Comparison of ENCODE assay signal across 8 cellular contexts in the genomic region with DNA sequence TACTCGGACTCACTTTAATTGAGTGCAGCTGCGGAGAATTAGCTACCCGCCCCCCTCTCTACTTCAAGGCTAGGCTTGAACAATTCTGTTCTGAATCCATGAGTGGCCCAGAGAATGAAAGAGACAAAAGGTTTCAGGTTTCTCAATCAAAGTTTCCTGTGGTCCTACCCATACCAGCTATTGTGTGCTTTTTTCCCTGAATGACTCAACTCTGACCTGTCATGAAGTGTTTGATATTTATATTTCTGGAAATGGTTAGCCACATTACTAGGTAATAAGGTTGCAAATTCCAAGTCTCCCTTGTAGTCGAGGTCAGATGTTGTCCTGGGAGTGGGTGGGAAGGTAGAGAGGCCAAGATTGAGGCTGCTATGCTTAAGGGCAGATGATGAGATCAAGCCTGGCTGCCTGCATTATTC.
DNase-seq lines count a peak whose midpoint lies in the region; ATAC-seq and TF ChIP-seq lines count a peak whose summit lies in the region.

No MANE protein-coding gene starts in this region.

- no peak overlapping the region for H3K4me3 ChIP-seq in BLaER1
- no peak overlapping the region for H3K4me3 ChIP-seq in foreskin fibroblast (ENCODE audit: low read depth in 1 of 2, low read length in 2 of 2)
- no peak overlapping the region for H3K4me3 ChIP-seq in vagina

- no peak for TF ChIP-seq POLR2A in vagina (IDR thresholded peaks at IDR 0.05)

- TF ChIP-seq CTCF in foreskin fibroblast (IDR thresholded peaks at IDR 0.05; ENCODE audit: low read depth, low read length) (no peak), vagina (IDR thresholded peaks at IDR 0.05) (no peak)

- H3K9me3 ChIP-seq in BLaER1 (peaks cover 35% of the 10 kb centered on the region), vagina (no peaks in the 10 kb centered on the region)

- H3K27me3 ChIP-seq in BLaER1, result no peaks in the 10 kb centered on the region
- H3K27me3 ChIP-seq in vagina, result no peaks in the 10 kb centered on the region

- peak overlapping the region; percentile 0; the same call in 1 of the 2 replicates for H3K4me2 ChIP-seq in BLaER1

- H3K4me1 ChIP-seq in BLaER1 (peaks cover 40% of the 10 kb centered on the region), vagina (peaks cover 46% of the 10 kb centered on the region)

- peak; percentile 84 for ATAC-seq in GM19395 (IDR thresholded peaks at IDR 0.05; ENCODE audit: unreplicated experiment)
- ATAC-seq in HG03280 (IDR thresholded peaks at IDR 0.05; ENCODE audit: unreplicated experiment), result peak; percentile 56

- no peak overlapping the region for H3K9ac ChIP-seq in BLaER1

- intact Hi-C loops in vagina (cut with DNase I) (no loop called here), posterior vena cava (cut with DNase I) (no loop called here)

- H4K20me1 ChIP-seq in BLaER1, result no peaks in the 10 kb centered on the region

- H3K36me3 ChIP-seq in BLaER1 (no peaks in the 10 kb centered on the region), vagina (no peaks in the 10 kb centered on the region)

- H3K27ac ChIP-seq in BLaER1 (no peak overlapping the region), vagina (peak overlapping the region; percentile 39)

- DNase-seq in foreskin fibroblast (peak; percentile 96), vagina (ENCODE audit: extremely low spot score in 2 of 2) (no peak), posterior vena cava (ENCODE audit: low spot score) (no peak)
- no peak for DNase-seq in stimulated activated naive CD4-positive, alpha-beta T cell treated with Interleukin-2 at 50 U/mL for 16 hours (lab: John Stamatoyannopoulos, UW)

TF ChIP-seq in PFSK-1, 5 proteins besides CTCF, POLR2A, EP300 and RAD21:
- TF ChIP-seq, protein P1, sequence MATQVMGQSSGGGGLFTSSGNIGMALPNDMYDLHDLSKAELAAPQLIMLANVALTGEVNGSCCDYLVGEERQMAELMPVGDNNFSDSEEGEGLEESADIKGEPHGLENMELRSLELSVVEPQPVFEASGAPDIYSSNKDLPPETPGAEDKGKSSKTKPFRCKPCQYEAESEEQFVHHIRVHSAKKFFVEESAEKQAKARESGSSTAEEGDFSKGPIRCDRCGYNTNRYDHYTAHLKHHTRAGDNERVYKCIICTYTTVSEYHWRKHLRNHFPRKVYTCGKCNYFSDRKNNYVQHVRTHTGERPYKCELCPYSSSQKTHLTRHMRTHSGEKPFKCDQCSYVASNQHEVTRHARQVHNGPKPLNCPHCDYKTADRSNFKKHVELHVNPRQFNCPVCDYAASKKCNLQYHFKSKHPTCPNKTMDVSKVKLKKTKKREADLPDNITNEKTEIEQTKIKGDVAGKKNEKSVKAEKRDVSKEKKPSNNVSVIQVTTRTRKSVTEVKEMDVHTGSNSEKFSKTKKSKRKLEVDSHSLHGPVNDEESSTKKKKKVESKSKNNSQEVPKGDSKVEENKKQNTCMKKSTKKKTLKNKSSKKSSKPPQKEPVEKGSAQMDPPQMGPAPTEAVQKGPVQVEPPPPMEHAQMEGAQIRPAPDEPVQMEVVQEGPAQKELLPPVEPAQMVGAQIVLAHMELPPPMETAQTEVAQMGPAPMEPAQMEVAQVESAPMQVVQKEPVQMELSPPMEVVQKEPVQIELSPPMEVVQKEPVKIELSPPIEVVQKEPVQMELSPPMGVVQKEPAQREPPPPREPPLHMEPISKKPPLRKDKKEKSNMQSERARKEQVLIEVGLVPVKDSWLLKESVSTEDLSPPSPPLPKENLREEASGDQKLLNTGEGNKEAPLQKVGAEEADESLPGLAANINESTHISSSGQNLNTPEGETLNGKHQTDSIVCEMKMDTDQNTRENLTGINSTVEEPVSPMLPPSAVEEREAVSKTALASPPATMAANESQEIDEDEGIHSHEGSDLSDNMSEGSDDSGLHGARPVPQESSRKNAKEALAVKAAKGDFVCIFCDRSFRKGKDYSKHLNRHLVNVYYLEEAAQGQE (IDR thresholded peaks at IDR 0.05; ENCODE audit: insufficient read depth in 1 of 2, low read depth in 2 of 2, low read length in 2 of 2), result no peak; a peak in 1 of 4 replicates
- no peak for TF ChIP-seq FOXP2 (optimal IDR thresholded peaks at IDR 0.05; ENCODE audit: borderline replicate concordance, extremely low read depth, extremely low read length, insufficient read depth)
- no peak for TF ChIP-seq POLR2AphosphoS5 (IDR thresholded peaks at IDR 0.05; ENCODE audit: low read depth, low read length)
- peak; percentile 35; the same call in 1 of the 2 replicates for TF ChIP-seq TAF1 (IDR thresholded peaks at IDR 0.05; ENCODE audit: borderline replicate concordance, insufficient read depth, low read length)
- TF ChIP-seq SIN3A (IDR thresholded peaks at IDR 0.05; ENCODE audit: borderline replicate concordance, insufficient read depth, low read length), result 0 out of 2 replicates have a peak, but pooled peaks have one; percentile 5

Comparison
In these comparisons a context has a peak if more than half of its experiments do, and no peak if none do; other contexts are left out.
1. DNase-seq: peak in foreskin fibroblast (2 of 2); none in vagina (0 of 2), posterior vena cava (single experiment) and stimulated activated naive CD4-positive, alpha-beta T cell treated with Interleukin-2 at 50 U/mL for 16 hours (single experiment).